In the genomic region with DNA sequence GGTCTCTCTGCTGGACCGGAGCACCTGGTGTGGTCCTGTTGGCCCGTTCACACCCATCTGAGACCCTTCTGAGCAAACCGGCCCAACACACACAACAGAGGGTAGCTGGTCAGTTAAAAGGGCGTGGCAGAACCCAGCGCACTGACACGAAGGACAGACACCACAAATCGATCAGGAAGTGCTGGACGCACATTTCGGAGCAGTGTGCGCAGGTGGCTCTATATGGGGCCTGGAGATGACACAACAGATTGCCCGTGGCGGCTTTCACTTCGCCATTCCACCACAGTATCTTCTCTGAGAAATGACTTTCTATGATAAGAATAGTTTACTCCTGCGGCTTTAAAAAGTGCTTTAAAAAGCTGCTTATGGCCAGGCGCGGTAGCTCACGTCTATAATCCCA, we compare ENCODE assay signal across 21 cellular contexts. TPM values are rescaled to one million over a fixed set of nuclear protein-coding genes. Genes with fewer than 3 reads are reported as not detected.
DNase-seq lines count a peak whose midpoint lies in the region; ATAC-seq, FAIRE-seq and TF ChIP-seq lines count a peak whose summit lies in the region.
"Had no signal": no experiment of that assay in that cellular context is flagged by ENCODE, and none has a peak within 500 bp of the region (broad histone marks: within the 10 kb centered on the region; RNA-seq: fewer than 3 reads in every experiment).

No MANE protein-coding gene starts in this region.

- no peak overlapping the region for H3K14ac ChIP-seq in neuronal stem cell (ENCODE audit: low read length)

- H3K4ac ChIP-seq in neuronal stem cell (ENCODE audit: low read length), result no peak overlapping the region

- no peak for FAIRE-seq in D721Med (lab: Jason Lieb, UNC)
- FAIRE-seq: GM12891, GM19239, HepG2 had no signal

- peak overlapping the region; percentile 35 for H2BK5ac ChIP-seq in neuronal stem cell (ENCODE audit: low read length)

- H3K9ac ChIP-seq in neuronal stem cell (ENCODE audit: low read depth, low read length, poor library complexity), result no peak overlapping the region

- H3K4me1 Mint-ChIP-seq in activated naive CD4-positive, alpha-beta T cell treated with anti-CD3 and anti-CD28 coated beads for 36 hours (ENCODE audit: low read depth), result peaks cover 58% of the 10 kb centered on the region
- H3K4me1 Mint-ChIP-seq in activated T-helper 17 cell treated with anti-CD3 and anti-CD28 coated beads, Interleukin-2, amount 50 U/mL, for 72 hours, result peaks cover 23% of the 10 kb centered on the region

- H2BK15ac ChIP-seq in neuronal stem cell (ENCODE audit: low read length), result no peak overlapping the region

- no peaks in the 10 kb centered on the region for H3K9me3 Mint-ChIP-seq in activated naive CD4-positive, alpha-beta T cell treated with anti-CD3 and anti-CD28 coated beads for 36 hours
- H3K9me3 Mint-ChIP-seq in activated T-helper 17 cell treated with anti-CD3 and anti-CD28 coated beads, Interleukin-2, amount 50 U/mL, for 72 hours, result no peaks in the 10 kb centered on the region
- H3K9me3 Mint-ChIP-seq: HFFc6 had no signal

- peak overlapping the region; percentile 46 for H3K27ac Mint-ChIP-seq in activated naive CD4-positive, alpha-beta T cell treated with anti-CD3 and anti-CD28 coated beads for 36 hours
- peak overlapping the region; percentile 70 for H3K27ac Mint-ChIP-seq in activated T-helper 17 cell treated with anti-CD3 and anti-CD28 coated beads, Interleukin-2, amount 50 U/mL, for 72 hours
- H3K27ac Mint-ChIP-seq: HFFc6 had no signal

- no peak overlapping the region for H2AK5ac ChIP-seq in neuronal stem cell (ENCODE audit: low read depth, low read length)

- no peak overlapping the region for H3K27ac ChIP-seq in neuronal stem cell (replicated peaks; ENCODE audit: low read length)
- H3K27ac ChIP-seq: C4-2B, right atrium auricular region, testis had no signal

- H3K79me1 ChIP-seq in neuronal stem cell (ENCODE audit: low read depth, low read length), result peaks cover 7% of the 10 kb centered on the region

- H3K4me1 ChIP-seq in neuronal stem cell (ENCODE audit: control insufficient read depth in 2 of 2, insufficient read depth in 1 of 2, low read depth in 1 of 2, low read length in 2 of 2), result no peaks in the 10 kb centered on the region
- H3K4me1 ChIP-seq: right atrium auricular region had no signal

- DNase-seq in activated naive CD4-positive, alpha-beta T cell treated with anti-CD3 and anti-CD28 coated beads for 36 hours, result no peak
- no peak for DNase-seq in activated naive CD4-positive, alpha-beta T cell treated with anti-CD3 and anti-CD28 coated beads, Interleukin-2, amount 50 U/mL, for 16 hours
- DNase-seq in NOMO-1 (lab: John Stamatoyannopoulos, UW; ENCODE audit: unreplicated experiment in 2 of 2) (peak; percentile 32 to 46), neuronal stem cell (ENCODE audit: low spot score) (no peak), CD1c-positive myeloid dendritic cell (ENCODE audit: extremely low spot score) (no peak), D721Med (ENCODE audit: insufficient read length, low spot score) (no peak)
- DNase-seq in stimulated activated CD4-positive, alpha-beta T cell treated with anti-CD3 and anti-CD28 coated beads, Interleukin-4, amount 100 ng/mL, for 24 hours, result no peak
- DNase-seq: ACHN, activated gamma-delta T cell, DMS79, HFFc6, mammary epithelial cell, NCI-H1436 treated with DMSO at 0.1 percent for 48 hours, NCI-H524 treated with DMSO at 0.1 percent for 48 hours, testis had no signal

- H3K18ac ChIP-seq in neuronal stem cell (ENCODE audit: low read length), result no peak overlapping the region

- H3K4me3 ChIP-seq in neuronal stem cell (ENCODE audit: low read length in 2 of 2), result no peak overlapping the region
- H3K4me3 ChIP-seq: right atrium auricular region, testis had no signal

- H3K4me2 ChIP-seq in neuronal stem cell (ENCODE audit: insufficient read depth, low read length, poor library complexity, severe bottlenecking), result no peak overlapping the region

- no peak for TF ChIP-seq CTCF in D721Med (IDR thresholded peaks at IDR 0.05; ENCODE audit: insufficient read depth, missing control alignments)

- H3K36me3 ChIP-seq in neuronal stem cell (replicated peaks in 1 of 2; ENCODE audit: control insufficient read depth in 2 of 2, insufficient read depth in 2 of 2, low read length in 2 of 2), result peaks cover 26 to 54% of the 10 kb centered on the region in 2 donors
- H3K36me3 ChIP-seq: right atrium auricular region had no signal

- H3K27me3 ChIP-seq in neuronal stem cell (ENCODE audit: control insufficient read depth in 3 of 3, insufficient read depth in 3 of 3, low read depth in 1 of 3, low read length in 3 of 3), result no peaks in the 10 kb centered on the region
- H3K27me3 ChIP-seq: right atrium auricular region, testis had no signal

- no peak overlapping the region for H2BK120ac ChIP-seq in neuronal stem cell (ENCODE audit: low read depth, low read length)

- no peaks in the 10 kb centered on the region for H3K27me3 Mint-ChIP-seq in activated naive CD4-positive, alpha-beta T cell treated with anti-CD3 and anti-CD28 coated beads for 36 hours (ENCODE audit: low read depth)
- H3K27me3 Mint-ChIP-seq in activated T-helper 17 cell treated with anti-CD3 and anti-CD28 coated beads, Interleukin-2, amount 50 U/mL, for 72 hours, result no peaks in the 10 kb centered on the region

- no peak for ATAC-seq in activated T-helper 17 cell treated with anti-CD3 and anti-CD28 coated beads, Interleukin-2, amount 50 U/mL, for 72 hours (replicated peaks)
- ATAC-seq: HepG2 had no signal

- CTCF ChIA-PET in activated naive CD4-positive, alpha-beta T cell treated with anti-CD3 and anti-CD28 coated beads for 36 hours (lab: Charles Lee), result interaction anchor here (0.8 to 1.2 kb wide), 2 partner anchors 21 to 150 kb away, joined by 3 read pairs; no protein-coding TSS in a partner anchor

- no peak overlapping the region for H2BK12ac ChIP-seq in neuronal stem cell (ENCODE audit: low read length)

- H3K23ac ChIP-seq in neuronal stem cell (ENCODE audit: low read depth, low read length, poor library complexity), result peak overlapping the region; percentile 92

- no peak overlapping the region for H2AFZ ChIP-seq in neuronal stem cell (ENCODE audit: low read length)

- peaks cover 0 to 4% of the 10 kb centered on the region in 2 donors for H3K9me3 ChIP-seq in neuronal stem cell (replicated peaks in 1 of 2; ENCODE audit: control insufficient read depth in 2 of 2, insufficient read depth in 1 of 2, low read depth in 1 of 2, low read length in 2 of 2)
- H3K9me3 ChIP-seq: right atrium auricular region, testis had no signal

- no peak overlapping the region for H3K4me3 Mint-ChIP-seq in activated naive CD4-positive, alpha-beta T cell treated with anti-CD3 and anti-CD28 coated beads for 36 hours
- H3K4me3 Mint-ChIP-seq in activated T-helper 17 cell treated with anti-CD3 and anti-CD28 coated beads, Interleukin-2, amount 50 U/mL, for 72 hours, result peak overlapping the region; percentile 45
- H3K4me3 Mint-ChIP-seq: HFFc6 had no signal

- WGBS in neuronal stem cell (ENCODE audit: extremely low coverage in 2 of 2, insufficient read length in 2 of 2, insufficient replicate concordance in 1 of 2), 2 donors, result no CpG with 5 or more reads among the region's 17 CpGs

- H4K91ac ChIP-seq in neuronal stem cell (ENCODE audit: low read depth, low read length, poor library complexity), result no peak overlapping the region

- H4K8ac ChIP-seq in neuronal stem cell (ENCODE audit: low read depth, low read length), result no peak overlapping the region

- H3K36me3 Mint-ChIP-seq in activated naive CD4-positive, alpha-beta T cell treated with anti-CD3 and anti-CD28 coated beads for 36 hours (ENCODE audit: low read depth), result peaks cover 22% of the 10 kb centered on the region
- H3K36me3 Mint-ChIP-seq in activated T-helper 17 cell treated with anti-CD3 and anti-CD28 coated beads, Interleukin-2, amount 50 U/mL, for 72 hours (ENCODE audit: low read depth), result peaks cover 30% of the 10 kb centered on the region

- intact Hi-C loops in activated naive CD4-positive, alpha-beta T cell treated with anti-CD3 and anti-CD28 coated beads for 36 hours (cut with micrococcal nuclease), result loop anchor here (2.0 to 10.0 kb wide), 2 partner anchors 95 to 101 kb away; partner anchors contain the start of gene FASN

RNA-seq across cellular contexts. Expression of gene CCDC57, which starts 12.5 kb away (rescaled TPM):
- 10 to 100 TPM; 40.7 to 43.9 TPM for total RNA-seq in activated naive CD4-positive, alpha-beta T cell treated with anti-CD3 and anti-CD28 coated beads for 36 hours
- 10 to 100 TPM; 36.9 to 37.7 TPM for total RNA-seq in activated T-helper 17 cell treated with anti-CD3 and anti-CD28 coated beads, Interleukin-2, amount 50 U/mL, for 72 hours
- 26.0 TPM for polyA plus RNA-seq in neuronal stem cell (2013, experiment 1 of 2)
- polyA plus RNA-seq in neuronal stem cell (2013, experiment 2 of 2), result 24.0 TPM

RNA-seq across cellular contexts. Expression of gene SLC16A3, which starts 28.7 kb away (rescaled TPM):
- 10 to 100 TPM; 15.2 to 18.3 TPM for total RNA-seq in activated naive CD4-positive, alpha-beta T cell treated with anti-CD3 and anti-CD28 coated beads for 36 hours
- total RNA-seq in activated T-helper 17 cell treated with anti-CD3 and anti-CD28 coated beads, Interleukin-2, amount 50 U/mL, for 72 hours, result 100 to 1,000 TPM; 167 to 309 TPM
- 3.5 TPM for polyA plus RNA-seq in neuronal stem cell (2013, experiment 1 of 2)
- polyA plus RNA-seq in neuronal stem cell (2013, experiment 2 of 2), result 3.2 TPM

Comparison
In these comparisons a context has a peak if more than half of its experiments do, and no peak if none do; other contexts are left out.
1. DNase-seq: peak in NOMO-1 (2 of 2); none in activated naive CD4-positive, alpha-beta T cell treated with anti-CD3 and anti-CD28 coated beads for 36 hours (single experiment), activated naive CD4-positive, alpha-beta T cell treated with anti-CD3 and anti-CD28 coated beads, Interleukin-2, amount 50 U/mL, for 16 hours (single experiment), neuronal stem cell (single experiment), CD1c-positive myeloid dendritic cell (single experiment), D721Med (single experiment) and stimulated activated CD4-positive, alpha-beta T cell treated with anti-CD3 and anti-CD28 coated beads, Interleukin-4, amount 100 ng/mL, for 24 hours (single experiment).
2. RNA of gene SLC16A3, which starts 28.7 kb away (total RNA-seq): 167 to 309 TPM in activated T-helper 17 cell treated with anti-CD3 and anti-CD28 coated beads, Interleukin-2, amount 50 U/mL, for 72 hours; 15.2 to 18.3 TPM in activated naive CD4-positive, alpha-beta T cell treated with anti-CD3 and anti-CD28 coated beads for 36 hours; every median in the first group is over 4 times any median in the second.